In the genomic region with DNA sequence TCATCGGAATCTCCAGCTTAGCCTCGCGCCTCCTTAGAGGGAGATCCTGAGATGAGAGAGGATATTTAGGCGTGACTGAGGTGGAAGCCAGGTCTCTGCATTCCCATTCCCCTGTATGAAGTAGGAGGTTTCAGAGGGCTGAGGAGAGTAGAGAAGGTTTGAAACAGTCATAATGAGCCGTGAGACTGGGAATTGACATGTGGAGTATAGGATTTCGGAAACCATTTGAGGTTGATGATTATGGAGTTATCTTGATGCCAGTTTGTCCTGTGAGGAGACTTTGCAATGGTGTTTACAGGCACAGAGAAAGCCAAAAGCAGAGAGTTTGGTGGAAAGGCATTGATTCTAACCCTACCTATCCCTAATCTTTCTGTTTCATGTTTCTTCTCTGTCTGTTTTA, we compare ENCODE assay signal across 1 cellular context.
TF ChIP-seq lines count a peak whose summit lies in the region.

No MANE protein-coding gene starts in this region.

TF ChIP-seq in SK-N-SH, 30 proteins besides CTCF, POLR2A, EP300 and RAD21 (continued from another document):
- TF ChIP-seq TEAD4 (IDR thresholded peaks at IDR 0.05; ENCODE audit: borderline replicate concordance, insufficient read depth) (no peak), FOSL2 (IDR thresholded peaks at IDR 0.05; ENCODE audit: borderline replicate concordance, low read depth) (no peak), EZH2phosphoT487 (IDR thresholded peaks at IDR 0.05; ENCODE audit: borderline replicate concordance, low read depth) (no peak), RXRA (IDR thresholded peaks at IDR 0.05; ENCODE audit: borderline replicate concordance, low read depth) (no peak), JUND (IDR thresholded peaks at IDR 0.05) (no peak), YY1 (IDR thresholded peaks at IDR 0.05; ENCODE audit: low read depth) (no peak), SMC3 (IDR thresholded peaks at IDR 0.05; ENCODE audit: low read depth, low read length) (no peak)
- TF ChIP-seq, protein P1, sequence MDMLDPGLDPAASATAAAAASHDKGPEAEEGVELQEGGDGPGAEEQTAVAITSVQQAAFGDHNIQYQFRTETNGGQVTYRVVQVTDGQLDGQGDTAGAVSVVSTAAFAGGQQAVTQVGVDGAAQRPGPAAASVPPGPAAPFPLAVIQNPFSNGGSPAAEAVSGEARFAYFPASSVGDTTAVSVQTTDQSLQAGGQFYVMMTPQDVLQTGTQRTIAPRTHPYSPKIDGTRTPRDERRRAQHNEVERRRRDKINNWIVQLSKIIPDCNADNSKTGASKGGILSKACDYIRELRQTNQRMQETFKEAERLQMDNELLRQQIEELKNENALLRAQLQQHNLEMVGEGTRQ (IDR thresholded peaks at IDR 0.05; ENCODE audit: borderline replicate concordance, low read depth, low read length): no peak
- TF ChIP-seq, protein P2, sequence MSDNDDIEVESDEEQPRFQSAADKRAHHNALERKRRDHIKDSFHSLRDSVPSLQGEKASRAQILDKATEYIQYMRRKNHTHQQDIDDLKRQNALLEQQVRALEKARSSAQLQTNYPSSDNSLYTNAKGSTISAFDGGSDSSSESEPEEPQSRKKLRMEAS (IDR thresholded peaks at IDR 0.05; ENCODE audit: low read depth): no peak
- TF ChIP-seq, protein P3, sequence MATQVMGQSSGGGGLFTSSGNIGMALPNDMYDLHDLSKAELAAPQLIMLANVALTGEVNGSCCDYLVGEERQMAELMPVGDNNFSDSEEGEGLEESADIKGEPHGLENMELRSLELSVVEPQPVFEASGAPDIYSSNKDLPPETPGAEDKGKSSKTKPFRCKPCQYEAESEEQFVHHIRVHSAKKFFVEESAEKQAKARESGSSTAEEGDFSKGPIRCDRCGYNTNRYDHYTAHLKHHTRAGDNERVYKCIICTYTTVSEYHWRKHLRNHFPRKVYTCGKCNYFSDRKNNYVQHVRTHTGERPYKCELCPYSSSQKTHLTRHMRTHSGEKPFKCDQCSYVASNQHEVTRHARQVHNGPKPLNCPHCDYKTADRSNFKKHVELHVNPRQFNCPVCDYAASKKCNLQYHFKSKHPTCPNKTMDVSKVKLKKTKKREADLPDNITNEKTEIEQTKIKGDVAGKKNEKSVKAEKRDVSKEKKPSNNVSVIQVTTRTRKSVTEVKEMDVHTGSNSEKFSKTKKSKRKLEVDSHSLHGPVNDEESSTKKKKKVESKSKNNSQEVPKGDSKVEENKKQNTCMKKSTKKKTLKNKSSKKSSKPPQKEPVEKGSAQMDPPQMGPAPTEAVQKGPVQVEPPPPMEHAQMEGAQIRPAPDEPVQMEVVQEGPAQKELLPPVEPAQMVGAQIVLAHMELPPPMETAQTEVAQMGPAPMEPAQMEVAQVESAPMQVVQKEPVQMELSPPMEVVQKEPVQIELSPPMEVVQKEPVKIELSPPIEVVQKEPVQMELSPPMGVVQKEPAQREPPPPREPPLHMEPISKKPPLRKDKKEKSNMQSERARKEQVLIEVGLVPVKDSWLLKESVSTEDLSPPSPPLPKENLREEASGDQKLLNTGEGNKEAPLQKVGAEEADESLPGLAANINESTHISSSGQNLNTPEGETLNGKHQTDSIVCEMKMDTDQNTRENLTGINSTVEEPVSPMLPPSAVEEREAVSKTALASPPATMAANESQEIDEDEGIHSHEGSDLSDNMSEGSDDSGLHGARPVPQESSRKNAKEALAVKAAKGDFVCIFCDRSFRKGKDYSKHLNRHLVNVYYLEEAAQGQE (IDR thresholded peaks at IDR 0.05; ENCODE audit: low read depth, low read length): no peak
